In genomic region chr6:7983967-7984366, GRCh38 we compare ENCODE assay signal across 7 cellular contexts.
DNase-seq lines count a peak whose midpoint lies in the region; ATAC-seq, FAIRE-seq and TF ChIP-seq lines count a peak whose summit lies in the region.
"Not testable (repeated sequence)": the region's sequence is repeated elsewhere in the genome, so short reads cannot be mapped to it uniquely, and the experiment has no call there.

No MANE protein-coding gene starts in this region.

- not testable (repeated sequence) for H3K27me3 Mint-ChIP-seq in stimulated activated memory B cell treated with anti-CD40 and anti-IgM and Interleukin-4, amounts not matched to agents 10 μg/mL and 1 μg/mL and 100 μg/mL, for 72 hours

- not testable (repeated sequence) for TF ChIP-seq POLR2A in A549 (IDR thresholded peaks at IDR 0.05; ENCODE audit: low read length)

- not testable (repeated sequence) for H4K20me1 ChIP-seq in GM23248 (ENCODE audit: insufficient read depth); PC-3 (ENCODE audit: low read length)

- H3K27me3 ChIP-seq in GM23248 (replicated peaks; ENCODE audit: insufficient read depth); PC-3 (ENCODE audit: low read length): not testable (repeated sequence)

- BruUV-seq in PC-3 (replicated peaks; lab: Mats Ljungman, UMichigan): not testable (repeated sequence)

- not testable (repeated sequence) for DNase-seq in A549 (ENCODE audit: low read depth in 1 of 2, low spot score in 1 of 2)
- peak; percentile 13 for DNase-seq in GM23248
- DNase-seq in HT1080 (ENCODE audit: low read depth): peak; percentile 23
- DNase-seq in PC-3: peak; percentile 31
- DNase-seq in amniotic epithelial cell (ENCODE audit: low read depth): peak; percentile 9
- DNase-seq in iris pigment epithelial cell (ENCODE audit: low read depth): peak; percentile 30

- not testable (repeated sequence) for H2AFZ ChIP-seq in GM23248; PC-3 (ENCODE audit: low read length)

- H3K79me2 ChIP-seq in GM23248 (ENCODE audit: insufficient read depth); PC-3 (ENCODE audit: low read length): not testable (repeated sequence)

- not testable (repeated sequence) for H3K4me1 ChIP-seq in A549; GM23248 (ENCODE audit: insufficient read depth); PC-3 (ENCODE audit: insufficient read depth, low read length)

- H3K4me2 ChIP-seq in A549: peak overlapping the region; percentile 8; the same call in 1 of the 3 replicates
- H3K4me2 ChIP-seq in GM23248 (ENCODE audit: unreplicated experiment); PC-3 (ENCODE audit: low read length): not testable (repeated sequence)

- 71% methylated on average over 4 of the region's 6 CpGs for WGBS in A549 (ENCODE audit: missing lambda C conversion rate)
- 79 to 81% methylated on average over 6 of the region's 6 CpGs for WGBS in GM23248 (ENCODE audit: low coverage in 1 of 2, low lambda C conversion rate in 2 of 2, missing lambda C conversion rate in 2 of 2), 2 experiments

- peak overlapping the region; percentile 18 for H3K27ac Mint-ChIP-seq in stimulated activated memory B cell treated with anti-CD40 and anti-IgM and Interleukin-4, amounts not matched to agents 10 μg/mL and 1 μg/mL and 100 μg/mL, for 72 hours

- H3K4me3 ChIP-seq in A549; GM23248; PC-3 (ENCODE audit: low read length): not testable (repeated sequence)

- not testable (repeated sequence) for TF ChIP-seq CTCF in A549 (IDR thresholded peaks at IDR 0.05); PC-3 (conservative IDR thresholded peaks at IDR 0.05; ENCODE audit: low read depth, low read length)

- H3K9me3 ChIP-seq in A549; GM23248 (ENCODE audit: low read depth); PC-3 (ENCODE audit: low read length): not testable (repeated sequence)

- intact Hi-C loops in PC-3 (cut with micrococcal nuclease): not testable (repeated sequence)

- in situ Hi-C loops in GM23248 (cut with MboI): not testable (repeated sequence)

- not testable (repeated sequence) for TF ChIP-seq EP300 in A549 (IDR thresholded peaks at IDR 0.05)

- not testable (repeated sequence) for TF ChIP-seq RAD21 in A549 (conservative IDR thresholded peaks at IDR 0.05 in 1 of 2, IDR thresholded peaks at IDR 0.05 in 1 of 2)

- POLR2A ChIA-PET in A549 (lab: Yijun Ruan, JAX); PC-3 (lab: Charles Lee; ENCODE audit: unreplicated experiment): not testable (repeated sequence)

- ATAC-seq in A549; stimulated activated memory B cell treated with anti-CD40 and anti-IgM and Interleukin-4, amounts not matched to agents 10 μg/mL and 1 μg/mL and 100 μg/mL, for 72 hours: not testable (repeated sequence)
- peak; percentile 70 for ATAC-seq in PC-3

- not testable (repeated sequence) for H3K27ac ChIP-seq in A549; GM23248; PC-3 (ENCODE audit: low read length)

- H3K4me1 Mint-ChIP-seq in stimulated activated memory B cell treated with anti-CD40 and anti-IgM and Interleukin-4, amounts not matched to agents 10 μg/mL and 1 μg/mL and 100 μg/mL, for 72 hours: not testable (repeated sequence)

- CTCF ChIA-PET in A549 (lab: Yijun Ruan, JAX); PC-3 (lab: Charles Lee): not testable (repeated sequence)

- not testable (repeated sequence) for H3K9me3 Mint-ChIP-seq in stimulated activated memory B cell treated with anti-CD40 and anti-IgM and Interleukin-4, amounts not matched to agents 10 μg/mL and 1 μg/mL and 100 μg/mL, for 72 hours

- FAIRE-seq in A549 (lab: Jason Lieb, UNC): not testable (repeated sequence)

- H3K36me3 Mint-ChIP-seq in stimulated activated memory B cell treated with anti-CD40 and anti-IgM and Interleukin-4, amounts not matched to agents 10 μg/mL and 1 μg/mL and 100 μg/mL, for 72 hours: not testable (repeated sequence)

- H3K9me2 ChIP-seq in GM23248 (ENCODE audit: insufficient read depth); PC-3 (replicated peaks; ENCODE audit: low read length): not testable (repeated sequence)

- not testable (repeated sequence) for H3K9ac ChIP-seq in GM23248; PC-3 (ENCODE audit: low read length)

- not testable (repeated sequence) for H3K4me3 Mint-ChIP-seq in stimulated activated memory B cell treated with anti-CD40 and anti-IgM and Interleukin-4, amounts not matched to agents 10 μg/mL and 1 μg/mL and 100 μg/mL, for 72 hours

- not testable (repeated sequence) for H3F3A ChIP-seq in GM23248 (ENCODE audit: insufficient read depth); PC-3 (ENCODE audit: low read length, unreplicated experiment)

- not testable (repeated sequence) for H3K36me3 ChIP-seq in GM23248 (ENCODE audit: low read depth); PC-3 (ENCODE audit: low read depth, low read length)
